ENCODE assay signal across 2 cellular contexts in the genomic region with DNA sequence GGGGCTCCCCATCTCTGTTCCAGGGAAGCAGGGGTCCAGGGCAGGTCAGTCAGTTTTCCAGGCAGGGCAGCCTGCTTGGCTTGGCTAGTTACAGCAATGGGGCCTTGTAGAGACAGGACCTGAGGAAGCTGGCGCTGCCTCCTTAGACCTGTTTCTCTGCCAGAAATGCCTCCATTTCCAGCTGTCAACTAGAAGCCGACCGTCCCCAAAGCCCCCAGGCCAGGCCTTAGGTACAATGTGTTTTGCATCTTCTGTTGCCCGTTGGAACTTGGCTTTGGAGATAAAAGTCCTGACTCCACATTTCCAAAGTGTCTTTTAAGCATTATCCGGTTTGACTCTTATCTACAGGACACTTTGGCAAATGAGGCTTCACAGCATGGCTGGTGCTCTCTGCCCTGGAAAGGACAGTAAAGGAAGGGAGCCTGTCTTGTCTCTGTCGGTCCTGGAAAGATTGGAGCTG.
TF ChIP-seq lines count a peak whose summit lies in the region.

No MANE protein-coding gene starts in this region.

TF ChIP-seq in SK-N-SH, 30 proteins besides CTCF, POLR2A, EP300 and RAD21 (continued from another document):
- TF ChIP-seq, protein P1, sequence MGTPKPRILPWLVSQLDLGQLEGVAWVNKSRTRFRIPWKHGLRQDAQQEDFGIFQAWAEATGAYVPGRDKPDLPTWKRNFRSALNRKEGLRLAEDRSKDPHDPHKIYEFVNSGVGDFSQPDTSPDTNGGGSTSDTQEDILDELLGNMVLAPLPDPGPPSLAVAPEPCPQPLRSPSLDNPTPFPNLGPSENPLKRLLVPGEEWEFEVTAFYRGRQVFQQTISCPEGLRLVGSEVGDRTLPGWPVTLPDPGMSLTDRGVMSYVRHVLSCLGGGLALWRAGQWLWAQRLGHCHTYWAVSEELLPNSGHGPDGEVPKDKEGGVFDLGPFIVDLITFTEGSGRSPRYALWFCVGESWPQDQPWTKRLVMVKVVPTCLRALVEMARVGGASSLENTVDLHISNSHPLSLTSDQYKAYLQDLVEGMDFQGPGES (IDR thresholded peaks at IDR 0.05; ENCODE audit: low read depth, low read length): no peak
- TF ChIP-seq TEAD4 (IDR thresholded peaks at IDR 0.05; ENCODE audit: borderline replicate concordance, insufficient read depth) (no peak), EZH2phosphoT487 (IDR thresholded peaks at IDR 0.05; ENCODE audit: borderline replicate concordance, low read depth) (no peak), NRF1 (IDR thresholded peaks at IDR 0.05; ENCODE audit: low read depth, low read length) (no peak), MXI1 (IDR thresholded peaks at IDR 0.05; ENCODE audit: low read depth, low read length) (no peak), POLR2AphosphoS5 (IDR thresholded peaks at IDR 0.05; ENCODE audit: low read depth, low read length) (no peak), SIN3A (IDR thresholded peaks at IDR 0.05; ENCODE audit: borderline replicate concordance, low read depth, low read length) (no peak), NFIC (IDR thresholded peaks at IDR 0.05; ENCODE audit: borderline replicate concordance) (no peak), SMC3 (IDR thresholded peaks at IDR 0.05; ENCODE audit: low read depth, low read length) (no peak)
- TF ChIP-seq, protein P2, sequence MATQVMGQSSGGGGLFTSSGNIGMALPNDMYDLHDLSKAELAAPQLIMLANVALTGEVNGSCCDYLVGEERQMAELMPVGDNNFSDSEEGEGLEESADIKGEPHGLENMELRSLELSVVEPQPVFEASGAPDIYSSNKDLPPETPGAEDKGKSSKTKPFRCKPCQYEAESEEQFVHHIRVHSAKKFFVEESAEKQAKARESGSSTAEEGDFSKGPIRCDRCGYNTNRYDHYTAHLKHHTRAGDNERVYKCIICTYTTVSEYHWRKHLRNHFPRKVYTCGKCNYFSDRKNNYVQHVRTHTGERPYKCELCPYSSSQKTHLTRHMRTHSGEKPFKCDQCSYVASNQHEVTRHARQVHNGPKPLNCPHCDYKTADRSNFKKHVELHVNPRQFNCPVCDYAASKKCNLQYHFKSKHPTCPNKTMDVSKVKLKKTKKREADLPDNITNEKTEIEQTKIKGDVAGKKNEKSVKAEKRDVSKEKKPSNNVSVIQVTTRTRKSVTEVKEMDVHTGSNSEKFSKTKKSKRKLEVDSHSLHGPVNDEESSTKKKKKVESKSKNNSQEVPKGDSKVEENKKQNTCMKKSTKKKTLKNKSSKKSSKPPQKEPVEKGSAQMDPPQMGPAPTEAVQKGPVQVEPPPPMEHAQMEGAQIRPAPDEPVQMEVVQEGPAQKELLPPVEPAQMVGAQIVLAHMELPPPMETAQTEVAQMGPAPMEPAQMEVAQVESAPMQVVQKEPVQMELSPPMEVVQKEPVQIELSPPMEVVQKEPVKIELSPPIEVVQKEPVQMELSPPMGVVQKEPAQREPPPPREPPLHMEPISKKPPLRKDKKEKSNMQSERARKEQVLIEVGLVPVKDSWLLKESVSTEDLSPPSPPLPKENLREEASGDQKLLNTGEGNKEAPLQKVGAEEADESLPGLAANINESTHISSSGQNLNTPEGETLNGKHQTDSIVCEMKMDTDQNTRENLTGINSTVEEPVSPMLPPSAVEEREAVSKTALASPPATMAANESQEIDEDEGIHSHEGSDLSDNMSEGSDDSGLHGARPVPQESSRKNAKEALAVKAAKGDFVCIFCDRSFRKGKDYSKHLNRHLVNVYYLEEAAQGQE (IDR thresholded peaks at IDR 0.05; ENCODE audit: low read depth, low read length): no peak
- TF ChIP-seq, protein P3, sequence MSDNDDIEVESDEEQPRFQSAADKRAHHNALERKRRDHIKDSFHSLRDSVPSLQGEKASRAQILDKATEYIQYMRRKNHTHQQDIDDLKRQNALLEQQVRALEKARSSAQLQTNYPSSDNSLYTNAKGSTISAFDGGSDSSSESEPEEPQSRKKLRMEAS (IDR thresholded peaks at IDR 0.05; ENCODE audit: low read depth): no peak
TF ChIP-seq in SK-N-SH: peak in this region for 0.

TF ChIP-seq in SK-N-SH treated with all-trans-retinoic acid at 6 μM for 48 hours, 23 proteins besides CTCF, POLR2A, EP300 and RAD21 (continued from another document):
- TF ChIP-seq, protein P4, sequence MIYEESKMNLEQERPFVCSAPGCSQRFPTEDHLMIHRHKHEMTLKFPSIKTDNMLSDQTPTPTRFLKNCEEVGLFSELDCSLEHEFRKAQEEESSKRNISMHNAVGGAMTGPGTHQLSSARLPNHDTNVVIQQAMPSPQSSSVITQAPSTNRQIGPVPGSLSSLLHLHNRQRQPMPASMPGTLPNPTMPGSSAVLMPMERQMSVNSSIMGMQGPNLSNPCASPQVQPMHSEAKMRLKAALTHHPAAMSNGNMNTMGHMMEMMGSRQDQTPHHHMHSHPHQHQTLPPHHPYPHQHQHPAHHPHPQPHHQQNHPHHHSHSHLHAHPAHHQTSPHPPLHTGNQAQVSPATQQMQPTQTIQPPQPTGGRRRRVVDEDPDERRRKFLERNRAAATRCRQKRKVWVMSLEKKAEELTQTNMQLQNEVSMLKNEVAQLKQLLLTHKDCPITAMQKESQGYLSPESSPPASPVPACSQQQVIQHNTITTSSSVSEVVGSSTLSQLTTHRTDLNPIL (CRISPR knock-in tag; IDR thresholded peaks at IDR 0.05; ENCODE audit: low read depth): no peak
- TF ChIP-seq SNAI2 (CRISPR knock-in tag; IDR thresholded peaks at IDR 0.05): no peak
- no peak for TF ChIP-seq ZNF8 (CRISPR knock-in tag; IDR thresholded peaks at IDR 0.05)
- TF ChIP-seq PPARA (CRISPR knock-in tag; IDR thresholded peaks at IDR 0.05; ENCODE audit: borderline replicate concordance): no peak
- TF ChIP-seq, protein P5, sequence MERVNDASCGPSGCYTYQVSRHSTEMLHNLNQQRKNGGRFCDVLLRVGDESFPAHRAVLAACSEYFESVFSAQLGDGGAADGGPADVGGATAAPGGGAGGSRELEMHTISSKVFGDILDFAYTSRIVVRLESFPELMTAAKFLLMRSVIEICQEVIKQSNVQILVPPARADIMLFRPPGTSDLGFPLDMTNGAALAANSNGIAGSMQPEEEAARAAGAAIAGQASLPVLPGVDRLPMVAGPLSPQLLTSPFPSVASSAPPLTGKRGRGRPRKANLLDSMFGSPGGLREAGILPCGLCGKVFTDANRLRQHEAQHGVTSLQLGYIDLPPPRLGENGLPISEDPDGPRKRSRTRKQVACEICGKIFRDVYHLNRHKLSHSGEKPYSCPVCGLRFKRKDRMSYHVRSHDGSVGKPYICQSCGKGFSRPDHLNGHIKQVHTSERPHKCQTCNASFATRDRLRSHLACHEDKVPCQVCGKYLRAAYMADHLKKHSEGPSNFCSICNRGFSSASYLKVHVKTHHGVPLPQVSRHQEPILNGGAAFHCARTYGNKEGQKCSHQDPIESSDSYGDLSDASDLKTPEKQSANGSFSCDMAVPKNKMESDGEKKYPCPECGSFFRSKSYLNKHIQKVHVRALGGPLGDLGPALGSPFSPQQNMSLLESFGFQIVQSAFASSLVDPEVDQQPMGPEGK (CRISPR knock-in tag; IDR thresholded peaks at IDR 0.05; ENCODE audit: borderline replicate concordance): no peak
- no peak for TF ChIP-seq BACH2 (CRISPR knock-in tag; IDR thresholded peaks at IDR 0.05; ENCODE audit: borderline replicate concordance)
